ENCODE assay signal across 9 cellular contexts in genomic region chr10:79093658-79094411, GRCh38. TPM values are rescaled to one million over a fixed set of nuclear protein-coding genes. Genes with fewer than 3 reads are reported as not detected.
DNase-seq lines count a peak whose midpoint lies in the region; ATAC-seq and TF ChIP-seq lines count a peak whose summit lies in the region.
"Had no signal": no experiment of that assay in that cellular context is flagged by ENCODE, and none has a peak within 500 bp of the region (broad histone marks: within the 10 kb centered on the region; RNA-seq: fewer than 3 reads in every experiment).

No MANE protein-coding gene starts in this region.

- no peak overlapping the region for H2AFZ ChIP-seq in DND-41 (ENCODE audit: low read depth, low read length)

- ATAC-seq in DND-41 (ENCODE audit: insufficient read depth, low read depth) (peak; percentile 60; the same call in 2 of the 3 replicates), HG03571 (IDR thresholded peaks at IDR 0.05; ENCODE audit: unreplicated experiment) (peak; percentile 31), HG03439 (IDR thresholded peaks at IDR 0.05; ENCODE audit: unreplicated experiment) (no peak), HG03342 (IDR thresholded peaks at IDR 0.05; ENCODE audit: unreplicated experiment) (no peak)
- ATAC-seq: HCT116 had no signal

- peak; percentile 14 for DNase-seq in DND-41
- no peak for DNase-seq in adipocyte (ENCODE audit: low read depth)
- peak; percentile 70 to 92 for DNase-seq in lower leg skin (ENCODE audit: low spot score in 2 of 2)
- peak; percentile 86 for DNase-seq in ureter (ENCODE audit: low spot score)
- no peak for DNase-seq in T-helper 9 cell

- peaks cover 90% of the 10 kb centered on the region for H4K20me1 ChIP-seq in DND-41 (ENCODE audit: insufficient read depth, low read length)

- H3K4me2 ChIP-seq in DND-41 (ENCODE audit: insufficient read depth, low read length), result no peak overlapping the region

- WGBS in lower leg skin, 2 donors, result 11 to 17% methylated on average over 23 to 24 of the region's 24 CpGs

- no peak for TF ChIP-seq POLR2A in lower leg skin (IDR thresholded peaks at IDR 0.05)

- no peak overlapping the region for H3K4me3 ChIP-seq in DND-41 (ENCODE audit: low read depth in 1 of 2, low read length in 2 of 2)
- peak overlapping the region; percentile 9 for H3K4me3 ChIP-seq in adipocyte (ENCODE audit: low read length)
- H3K4me3 ChIP-seq in lower leg skin (ENCODE audit: low read depth, poor library complexity, severe bottlenecking), result no peak overlapping the region

- intact Hi-C loops in lower leg skin (cut with DNase I; ENCODE audit: low total_unique reads), result no loop called here

- H3K9me3 ChIP-seq in DND-41 (ENCODE audit: insufficient read depth, low read length, severe bottlenecking), result no peaks in the 10 kb centered on the region
- H3K9me3 ChIP-seq in adipocyte (ENCODE audit: control insufficient read depth, low read length), result no peaks in the 10 kb centered on the region

- H3K27me3 ChIP-seq in DND-41 (ENCODE audit: insufficient read depth, low read length, poor library complexity), result no peaks in the 10 kb centered on the region
- H3K27me3 ChIP-seq in adipocyte (replicated peaks; ENCODE audit: control insufficient read depth, insufficient read depth, low read length), result no peaks in the 10 kb centered on the region

- TF ChIP-seq CTCF in DND-41 (IDR thresholded peaks at IDR 0.05; ENCODE audit: borderline replicate concordance, extremely low read depth, low read length, poor library complexity, severe bottlenecking) (no peak), lower leg skin (IDR thresholded peaks at IDR 0.05) (no peak)

- H3K27ac ChIP-seq in DND-41 (ENCODE audit: low read length), result no peak overlapping the region

- H3K9ac ChIP-seq in DND-41 (ENCODE audit: low read depth, low read length), result no peak overlapping the region
- peak overlapping the region; percentile 55 for H3K9ac ChIP-seq in adipocyte (ENCODE audit: low read length)

- H3K36me3 ChIP-seq in DND-41 (ENCODE audit: insufficient read depth, low read length), result 0 out of 2 replicates have a peak, but pooled peaks cover 4% of the 10 kb centered on the region
- H3K36me3 ChIP-seq in adipocyte (ENCODE audit: control insufficient read depth, insufficient read depth, low read length, severe bottlenecking), result peaks cover 19% of the 10 kb centered on the region

- peaks cover 96% of the 10 kb centered on the region for H3K79me2 ChIP-seq in DND-41 (ENCODE audit: insufficient read depth, low read length)

- no peaks in the 10 kb centered on the region for H3K4me1 ChIP-seq in DND-41 (ENCODE audit: insufficient read depth, low read length)
- peaks cover 64% of the 10 kb centered on the region for H3K4me1 ChIP-seq in adipocyte (ENCODE audit: control insufficient read depth, insufficient read depth, low read length)

RNA-seq across cellular contexts. Expression of gene ZMIZ1, which starts 25.1 kb away (rescaled TPM):
- total RNA-seq in lower leg skin (10 to 100 TPM; 58.1 to 87.4 (median 74.2) TPM), ureter (107 TPM)

Comparison
In these comparisons a context has a peak if more than half of its experiments do, and no peak if none do; other contexts are left out.
1. ATAC-seq: peak in DND-41 (single experiment) and HG03571 (single experiment); none in HG03439 (single experiment) and HG03342 (single experiment).
2. DNase-seq: peak in DND-41 (single experiment), lower leg skin (2 of 2) and ureter (single experiment); none in adipocyte (single experiment) and T-helper 9 cell (single experiment).